In the genomic region with DNA sequence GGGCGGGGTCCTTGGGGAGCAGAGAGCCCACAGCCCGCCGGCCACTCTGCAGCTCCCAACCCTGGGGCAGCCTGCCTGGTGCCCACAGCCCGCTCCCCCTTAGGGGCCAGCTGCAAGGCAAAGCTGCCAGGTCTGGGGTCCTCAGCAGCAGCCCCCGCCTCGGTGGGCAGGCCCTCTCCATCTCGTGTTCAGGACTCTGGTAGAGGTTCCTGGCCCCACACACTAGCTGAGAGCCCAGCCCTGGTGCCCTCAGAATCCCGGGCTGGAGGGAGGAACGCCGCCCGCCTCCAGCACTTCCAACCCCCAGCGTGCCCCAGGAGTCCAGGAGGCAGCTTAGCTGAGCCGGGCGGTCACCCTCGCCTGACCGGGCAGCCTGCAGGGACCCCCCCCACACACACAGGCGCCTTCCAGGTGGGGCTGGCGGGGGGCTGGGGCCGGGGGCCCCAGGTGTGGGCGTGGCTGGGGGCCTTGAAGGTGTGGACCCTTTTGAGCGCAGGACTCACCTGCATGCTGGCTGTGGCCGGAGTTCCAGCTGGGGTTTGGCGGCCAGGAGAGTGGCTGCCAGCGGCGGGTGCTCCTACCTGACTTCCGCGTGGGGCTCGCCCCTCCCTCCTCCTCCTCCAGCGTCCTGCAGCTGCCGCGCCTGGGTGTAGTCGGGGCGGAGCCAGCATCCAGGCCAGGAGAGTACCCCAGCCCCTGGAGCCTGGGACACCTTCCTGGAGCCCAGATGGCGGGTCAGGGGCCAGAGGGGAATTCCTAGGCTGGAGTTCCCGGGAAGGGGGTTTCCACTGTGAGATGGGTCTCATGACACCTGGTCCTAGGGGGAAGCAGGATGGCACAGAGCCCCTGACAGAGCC, we compare ENCODE assay signal across 9 cellular contexts. TPM values are rescaled to one million over a fixed set of nuclear protein-coding genes. Genes with fewer than 3 reads are reported as not detected.
DNase-seq lines count a peak whose midpoint lies in the region; ATAC-seq and TF ChIP-seq lines count a peak whose summit lies in the region.
"Had no signal": no experiment of that assay in that cellular context is flagged by ENCODE, and none has a peak within 500 bp of the region (broad histone marks: within the 10 kb centered on the region; RNA-seq: fewer than 3 reads in every experiment).

A gene with protein sequence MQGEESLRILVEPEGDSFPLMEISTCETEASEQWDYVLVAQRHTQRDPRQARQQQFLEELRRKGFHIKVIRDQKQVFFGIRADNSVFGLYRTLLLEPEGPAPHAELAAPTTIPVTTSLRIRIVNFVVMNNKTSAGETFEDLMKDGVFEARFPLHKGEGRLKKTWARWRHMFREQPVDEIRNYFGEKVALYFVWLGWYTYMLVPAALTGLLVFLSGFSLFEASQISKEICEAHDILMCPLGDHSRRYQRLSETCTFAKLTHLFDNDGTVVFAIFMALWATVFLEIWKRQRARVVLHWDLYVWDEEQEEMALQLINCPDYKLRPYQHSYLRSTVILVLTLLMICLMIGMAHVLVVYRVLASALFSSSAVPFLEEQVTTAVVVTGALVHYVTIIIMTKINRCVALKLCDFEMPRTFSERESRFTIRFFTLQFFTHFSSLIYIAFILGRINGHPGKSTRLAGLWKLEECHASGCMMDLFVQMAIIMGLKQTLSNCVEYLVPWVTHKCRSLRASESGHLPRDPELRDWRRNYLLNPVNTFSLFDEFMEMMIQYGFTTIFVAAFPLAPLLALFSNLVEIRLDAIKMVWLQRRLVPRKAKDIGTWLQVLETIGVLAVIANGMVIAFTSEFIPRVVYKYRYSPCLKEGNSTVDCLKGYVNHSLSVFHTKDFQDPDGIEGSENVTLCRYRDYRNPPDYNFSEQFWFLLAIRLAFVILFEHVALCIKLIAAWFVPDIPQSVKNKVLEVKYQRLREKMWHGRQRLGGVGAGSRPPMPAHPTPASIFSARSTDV (minus strand): TSS at position 594 of the 857 bp plus-strand sequence. CDS start 85 bp downstream, at position 509.

- H3K36me3 Mint-ChIP-seq in mesothelial cell of epicardium (no peaks in the 10 kb centered on the region), type B pancreatic cell (no peaks in the 10 kb centered on the region)
- H3K36me3 Mint-ChIP-seq: immature natural killer cell had no signal

- H4K20me1 ChIP-seq in OCI-LY3 (ENCODE audit: insufficient read depth, low read length) = no peaks in the 10 kb centered on the region

- ATAC-seq in HG02610 (IDR thresholded peaks at IDR 0.05; ENCODE audit: unreplicated experiment) (peak; percentile 53), GM21619 (IDR thresholded peaks at IDR 0.05; ENCODE audit: unreplicated experiment) (no peak)

- H3K4me1 Mint-ChIP-seq in mesothelial cell of epicardium (peaks cover 13% of the 10 kb centered on the region), type B pancreatic cell (ENCODE audit: unreplicated experiment) (peaks cover 10% of the 10 kb centered on the region)

- 0 out of 2 replicates have a peak within 1 kb of the TSS, but pooled peaks have one; percentile 47 for H2AFZ ChIP-seq in OCI-LY3 (ENCODE audit: low read depth, low read length)

- H3K27me3 ChIP-seq in OCI-LY3 (ENCODE audit: low read depth, low read length) = no peaks in the 10 kb centered on the region

- H3K4me1 ChIP-seq in ES-I3 (ENCODE audit: insufficient read depth, low read length) (peaks cover 3% of the 10 kb centered on the region; the same call in 1 of the 2 replicates), OCI-LY3 (ENCODE audit: low read length) (peaks cover 8% of the 10 kb centered on the region)

- no peak within 1 kb of the TSS for H3K27ac ChIP-seq in OCI-LY3 (ENCODE audit: low read length)

- peak; percentile 88 for DNase-seq in activated effector memory CD4-positive, alpha-beta T cell treated with anti-CD3 and anti-CD28 coated beads, Interleukin-2, amount 50 U/mL, for 16 hours
- DNase-seq in mesothelial cell of epicardium (ENCODE audit: low spot score in 2 of 2, unreplicated experiment in 2 of 2) (no peak), type B pancreatic cell (ENCODE audit: extremely low spot score, unreplicated experiment) (no peak), NCI-H1048 (lab: John Stamatoyannopoulos, UW) (no peak)

- H3K9me3 Mint-ChIP-seq in mesothelial cell of epicardium (peaks cover 5% of the 10 kb centered on the region), type B pancreatic cell (no peaks in the 10 kb centered on the region)
- H3K9me3 Mint-ChIP-seq: immature natural killer cell had no signal

- no peaks in the 10 kb centered on the region for H3K79me2 ChIP-seq in OCI-LY3 (ENCODE audit: low read length)

- H3K27me3 Mint-ChIP-seq in mesothelial cell of epicardium (ENCODE audit: low read depth) (no peaks in the 10 kb centered on the region), type B pancreatic cell (no peaks in the 10 kb centered on the region)

- no peak within 1 kb of the TSS for H3K27ac Mint-ChIP-seq in mesothelial cell of epicardium
- H3K27ac Mint-ChIP-seq in type B pancreatic cell = no peak within 1 kb of the TSS
- H3K27ac Mint-ChIP-seq: immature natural killer cell had no signal

- peak within 1 kb of the TSS; percentile 51 for H3K4me3 Mint-ChIP-seq in mesothelial cell of epicardium
- peak within 1 kb of the TSS; percentile 77 for H3K4me3 Mint-ChIP-seq in type B pancreatic cell

- TF ChIP-seq CTCF in OCI-LY3 (IDR thresholded peaks at IDR 0.05; ENCODE audit: low read depth, low read length) (no peak), mesothelial cell of epicardium (IDR thresholded peaks at IDR 0.05; ENCODE audit: unreplicated experiment) (no peak), type B pancreatic cell (conservative IDR thresholded peaks at IDR 0.05) (no peak)

- H3K4me2 ChIP-seq in OCI-LY3 (ENCODE audit: low read length) = peak within 1 kb of the TSS; percentile 85

- H3K9me3 ChIP-seq in ES-I3 (ENCODE audit: control insufficient read depth, insufficient read depth, low read length) (no peaks in the 10 kb centered on the region), OCI-LY3 (ENCODE audit: insufficient read depth, low read length) (no peaks in the 10 kb centered on the region)

- H3K9ac ChIP-seq in ES-I3 (ENCODE audit: low read depth, low read length) = peak within 1 kb of the TSS; percentile 35; the same call in 1 of the 2 replicates
- H3K9ac ChIP-seq in OCI-LY3 (ENCODE audit: low read length) = peak within 1 kb of the TSS; percentile 71

- H3K36me3 ChIP-seq in ES-I3 (ENCODE audit: insufficient read depth, low read length) (no peaks in the 10 kb centered on the region), OCI-LY3 (replicated peaks; ENCODE audit: low read depth, low read length) (no peaks in the 10 kb centered on the region)

- peak within 1 kb of the TSS; percentile 82 for H3K4me3 ChIP-seq in OCI-LY3 (ENCODE audit: low read length)

RNA-seq across cellular contexts. Expression of the gene that starts here (rescaled TPM):
- 29.7 to 32.3 TPM (median 30.6 TPM) in 3 replicates for total RNA-seq in mesothelial cell of epicardium
- 25.3 and 66.6 TPM in 2 replicates for total RNA-seq in type B pancreatic cell (ENCODE audit: low replicate concordance)
